ENCODE assay signal across 6 cellular contexts in the genomic region with DNA sequence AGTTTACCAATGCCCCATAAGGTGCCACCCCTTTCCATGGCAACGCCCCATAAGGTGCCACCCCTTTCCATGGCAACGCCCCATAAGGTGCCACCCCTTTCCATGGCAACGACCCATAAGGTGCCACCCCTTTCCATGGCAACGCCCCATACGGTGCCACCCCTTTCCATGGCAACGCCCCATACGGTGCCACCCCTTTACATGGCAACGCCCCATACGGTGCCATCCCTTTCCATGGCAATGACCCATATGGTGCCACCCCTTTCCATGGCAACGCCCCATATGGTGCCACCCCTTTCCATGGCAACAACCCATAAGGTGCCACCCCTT.
DNase-seq lines count a peak whose midpoint lies in the region; ATAC-seq, FAIRE-seq and TF ChIP-seq lines count a peak whose summit lies in the region.
"Not testable (repeated sequence)": the region's sequence is repeated elsewhere in the genome, so short reads cannot be mapped to it uniquely, and the experiment has no call there.

No MANE protein-coding gene starts in this region.

- not testable (repeated sequence) for H3K4me3 ChIP-seq in HepG2 (replicated peaks in 1 of 3; ENCODE audit: insufficient read depth in 1 of 3, low read depth in 2 of 3, low read length in 3 of 3)

- TF ChIP-seq CTCF in HepG2 (CRISPR knock-in tag; IDR thresholded peaks at IDR 0.05), result not testable (repeated sequence)

- TF ChIP-seq POLR2A in HepG2 (IDR thresholded peaks at IDR 0.05; ENCODE audit: insufficient read depth in 1 of 2, low read depth in 2 of 2, low read length in 2 of 2), result not testable (repeated sequence)

- not testable (repeated sequence) for H3K36me3 ChIP-seq in HepG2 (replicated peaks in 1 of 2; ENCODE audit: control insufficient read depth in 1 of 2, insufficient read depth in 2 of 2, low read length in 2 of 2)

- peak; percentile 44 for DNase-seq in DMS 273 (lab: John Stamatoyannopoulos, UW; ENCODE audit: unreplicated experiment)
- peak; percentile 46 for DNase-seq in NCI-H2196 (lab: John Stamatoyannopoulos, UW; ENCODE audit: unreplicated experiment)
- DNase-seq in activated CD4-positive, alpha-beta T cell treated with anti-CD3 and anti-CD28 coated beads for 48 hours, result peak; percentile 2
- peak; percentile 17 for DNase-seq in activated naive CD8-positive, alpha-beta T cell treated with anti-CD3 and anti-CD28 coated beads, Interleukin-2, amount 10 ng/mL, durations not matched to agents 7 days and 5 days
- not testable (repeated sequence) for DNase-seq in HepG2 (ENCODE audit: low spot score)
- DNase-seq in posterior vena cava (ENCODE audit: low spot score), result peak; percentile 15

- H3K9me3 ChIP-seq in HepG2 (ENCODE audit: low read length), result not testable (repeated sequence)

- not testable (repeated sequence) for H3K9ac ChIP-seq in HepG2 (ENCODE audit: insufficient read depth, low read depth, low read length)

- WGBS in HepG2 (ENCODE audit: low lambda C conversion rate), result 40% methylated on average over 10 of the region's 10 CpGs

- H3K4me1 ChIP-seq in HepG2 (ENCODE audit: insufficient read depth, low read length), result peaks cover 20% of the 10 kb centered on the region

- H3K9me3 Mint-ChIP-seq in activated naive CD8-positive, alpha-beta T cell treated with anti-CD3 and anti-CD28 coated beads, Interleukin-2, amount 10 ng/mL, durations not matched to agents 7 days and 5 days, result not testable (repeated sequence)

- not testable (repeated sequence) for BruUV-seq in HepG2 (replicated peaks; lab: Mats Ljungman, UMichigan)

- H4K20me1 ChIP-seq in HepG2 (ENCODE audit: insufficient read depth, low read length), result not testable (repeated sequence)

- not testable (repeated sequence) for TF ChIP-seq RAD21 in HepG2 (CRISPR knock-in tag; IDR thresholded peaks at IDR 0.05)

- not testable (repeated sequence) for H3K27ac ChIP-seq in HepG2 (ENCODE audit: extremely low read length, insufficient read depth, low read length)

- not testable (repeated sequence) for H3K4me1 Mint-ChIP-seq in activated naive CD8-positive, alpha-beta T cell treated with anti-CD3 and anti-CD28 coated beads, Interleukin-2, amount 10 ng/mL, durations not matched to agents 7 days and 5 days

- H2AFZ ChIP-seq in HepG2 (ENCODE audit: low read length), result not testable (repeated sequence)

- not testable (repeated sequence) for H3K4me2 ChIP-seq in HepG2 (ENCODE audit: low read depth, low read length)

- POLR2A ChIA-PET in activated naive CD8-positive, alpha-beta T cell treated with anti-CD3 and anti-CD28 coated beads, Interleukin-2, amount 10 ng/mL, durations not matched to agents 7 days and 5 days (lab: Charles Lee); HepG2 (lab: Yijun Ruan, JAX): not testable (repeated sequence)

- H3K36me3 Mint-ChIP-seq in activated naive CD8-positive, alpha-beta T cell treated with anti-CD3 and anti-CD28 coated beads, Interleukin-2, amount 10 ng/mL, durations not matched to agents 7 days and 5 days, result not testable (repeated sequence)

- intact Hi-C loops in HepG2 (cut with micrococcal nuclease; ENCODE audit: unreplicated experiment); posterior vena cava (cut with DNase I): not testable (repeated sequence)

- not testable (repeated sequence) for ATAC-seq in activated naive CD8-positive, alpha-beta T cell treated with anti-CD3 and anti-CD28 coated beads, Interleukin-2, amount 10 ng/mL, durations not matched to agents 7 days and 5 days (ENCODE audit: low read depth); HepG2

- not testable (repeated sequence) for H3K27ac Mint-ChIP-seq in activated naive CD8-positive, alpha-beta T cell treated with anti-CD3 and anti-CD28 coated beads, Interleukin-2, amount 10 ng/mL, durations not matched to agents 7 days and 5 days

- CTCF ChIA-PET in HepG2 (lab: Yijun Ruan, JAX; ENCODE audit: low intra/inter-chr PET ratio, low total read pairs), result not testable (repeated sequence)

- H3K79me2 ChIP-seq in HepG2 (ENCODE audit: insufficient read depth, low read length), result not testable (repeated sequence)

- FAIRE-seq in HepG2 (lab: Jason Lieb, UNC), result not testable (repeated sequence)

- not testable (repeated sequence) for H3K27me3 Mint-ChIP-seq in activated naive CD8-positive, alpha-beta T cell treated with anti-CD3 and anti-CD28 coated beads, Interleukin-2, amount 10 ng/mL, durations not matched to agents 7 days and 5 days

- not testable (repeated sequence) for H3K4me3 Mint-ChIP-seq in activated naive CD8-positive, alpha-beta T cell treated with anti-CD3 and anti-CD28 coated beads, Interleukin-2, amount 10 ng/mL, durations not matched to agents 7 days and 5 days

- H3K27me3 ChIP-seq in HepG2 (ENCODE audit: control insufficient read depth in 1 of 2, insufficient read depth in 2 of 2, low read length in 2 of 2), result peaks cover 6 to 53% of the 10 kb centered on the region in 2 experiments

- in situ Hi-C loops in HepG2 (cut with HindIII; ENCODE audit: extremely low pct_ligation_motif_present, low pct_unique_long_range_greater_than_20kb), result not testable (repeated sequence)

- TF ChIP-seq EP300 in HepG2 (IDR thresholded peaks at IDR 0.05; ENCODE audit: low read depth in 2 of 2, low read length in 2 of 2); HepG2 (CRISPR knock-in tag; IDR thresholded peaks at IDR 0.05; ENCODE audit: borderline replicate concordance): not testable (repeated sequence)

TF ChIP-seq in HepG2, 621 proteins besides CTCF, POLR2A, EP300 and RAD21:
- TF ChIP-seq HNRNPL (IDR thresholded peaks at IDR 0.05; ENCODE audit: low read depth, low read length), result peak; percentile 77
TF ChIP-seq in HepG2: peak in this region for 1; not testable (repeated sequence) for 620.
